Comparison of ENCODE assay signal across 14 cellular contexts in genomic region chr1:88746916-88747315, GRCh38.
DNase-seq lines count a peak whose midpoint lies in the region; ATAC-seq and TF ChIP-seq lines count a peak whose summit lies in the region.
"Had no signal": no experiment of that assay in that cellular context is flagged by ENCODE, and none has a peak within 500 bp of the region (broad histone marks: within the 10 kb centered on the region; RNA-seq: fewer than 3 reads in every experiment).

No MANE protein-coding gene starts in this region.

- H3K4me1 Mint-ChIP-seq in GM23338 (peaks cover 5% of the 10 kb centered on the region; the same call in 2 of the 3 replicates), WTC11 (peaks cover 6% of the 10 kb centered on the region)

- H3K4me3 ChIP-seq in GM23338 (no peak overlapping the region), neutrophil (ENCODE audit: low read depth in 1 of 2, low read length in 1 of 2) (no peak overlapping the region)
- H3K4me3 ChIP-seq: A549 had no signal

- no peaks in the 10 kb centered on the region for H3K4me1 ChIP-seq in GM23338 (ENCODE audit: insufficient read depth)
- peaks cover 3 to 7% of the 10 kb centered on the region in 2 experiments for H3K4me1 ChIP-seq in neutrophil (ENCODE audit: control insufficient read depth in 1 of 2, insufficient read depth in 1 of 2, low read depth in 1 of 2, low read length in 1 of 2)
- H3K4me1 ChIP-seq: A549, BE2C had no signal

- H3K27ac Mint-ChIP-seq in GM23338 (no peak overlapping the region), WTC11 (0 out of 2 replicates have a peak overlapping the region, but pooled peaks have one; percentile 6)
- H3K27ac Mint-ChIP-seq: HFFc6 had no signal

- ATAC-seq in GM23338 (no peak), WTC11 (no peak)
- ATAC-seq: A549, HepG2 had no signal

- H3K36me3 ChIP-seq in GM23338 (ENCODE audit: insufficient read depth) (no peaks in the 10 kb centered on the region), neutrophil (peaks cover 23% of the 10 kb centered on the region)
- H3K36me3 ChIP-seq: BE2C had no signal

- no peaks in the 10 kb centered on the region for H3K9me3 ChIP-seq in neutrophil
- H3K9me3 ChIP-seq: A549, BE2C had no signal

- H3K27ac ChIP-seq in GM23338 (ENCODE audit: low read depth) (no peak overlapping the region), neutrophil (peak overlapping the region; percentile 41), caudate nucleus (ENCODE audit: low read depth, low read length) (no peak overlapping the region)
- H3K27ac ChIP-seq: A549, C4-2B had no signal

- H2AFZ ChIP-seq in GM23338, result no peak overlapping the region

- H3K79me2 ChIP-seq in GM23338 (replicated peaks; ENCODE audit: insufficient read depth), result no peaks in the 10 kb centered on the region; the same call in 1 of the 2 replicates

- no peak overlapping the region; the same call in 1 of the 2 replicates for H3K4me2 ChIP-seq in GM23338
- H3K4me2 ChIP-seq: A549 had no signal

- CTCF ChIA-PET in WTC11 (lab: Charles Lee), result no interaction called here

- POLR2A ChIA-PET in WTC11 (lab: Charles Lee), result no interaction called here

- no peaks in the 10 kb centered on the region for H3K9me2 ChIP-seq in GM23338 (ENCODE audit: insufficient read depth)

- DNase-seq in GM23338 (ENCODE audit: low spot score) (peak; percentile 23), Kasumi-1 (lab: John Stamatoyannopoulos, UW) (peak; percentile 27 to 48), WTC11 (ENCODE audit: low spot score) (no peak), T-helper 1 cell (no peak), caudate nucleus (lab: John Stamatoyannopoulos, UW) (no peak)
- DNase-seq: BE2C; CD4-positive, alpha-beta memory T cell; DMS79; HCEC 1CT; HFFc6 had no signal

- H3K36me3 Mint-ChIP-seq in GM23338 (ENCODE audit: low read depth) (no peaks in the 10 kb centered on the region; the same call in 2 of the 3 replicates), WTC11 (no peaks in the 10 kb centered on the region; the same call in 1 of the 2 replicates)

- no peaks in the 10 kb centered on the region for H3F3A ChIP-seq in GM23338 (replicated peaks; ENCODE audit: low read depth)

- H3K4me3 Mint-ChIP-seq in GM23338 (no peak overlapping the region), WTC11 (no peak overlapping the region)
- H3K4me3 Mint-ChIP-seq: CD4-positive, alpha-beta memory T cell; HFFc6 had no signal

- TF ChIP-seq CTCF in GM23338 (conservative IDR thresholded peaks at IDR 0.05; ENCODE audit: low read depth in 2 of 2), result no peak
- TF ChIP-seq CTCF in WTC11 (IDR thresholded peaks at IDR 0.05), result no peak
- no peak for TF ChIP-seq CTCF in neutrophil (IDR thresholded peaks at IDR 0.05)

- 0 out of 2 replicates have a peak, but pooled peaks cover 4% of the 10 kb centered on the region for H4K20me1 ChIP-seq in GM23338 (replicated peaks; ENCODE audit: insufficient read depth)

- H3K9me3 Mint-ChIP-seq in GM23338, result no peaks in the 10 kb centered on the region
- H3K9me3 Mint-ChIP-seq in WTC11, result no peaks in the 10 kb centered on the region
- H3K9me3 Mint-ChIP-seq: HFFc6 had no signal

- H3K27me3 ChIP-seq in GM23338 (ENCODE audit: insufficient read depth) (no peaks in the 10 kb centered on the region), neutrophil (no peaks in the 10 kb centered on the region)
- H3K27me3 ChIP-seq: BE2C had no signal

- H3K27me3 Mint-ChIP-seq in GM23338 (ENCODE audit: insufficient read depth, low read depth, poor library complexity) (no peaks in the 10 kb centered on the region), WTC11 (ENCODE audit: low read depth) (no peaks in the 10 kb centered on the region)
- H3K27me3 Mint-ChIP-seq: CD4-positive, alpha-beta memory T cell had no signal

TF ChIP-seq in GM23338, 12 proteins besides CTCF, POLR2A, EP300 and RAD21 (continues in another document):
- TF ChIP-seq NANOG (IDR thresholded peaks at IDR 0.05; ENCODE audit: borderline replicate concordance) (no peak), POLR2AphosphoS5 (IDR thresholded peaks at IDR 0.05; ENCODE audit: low read depth) (no peak), ZNF114 (CRISPR knock-in tag; IDR thresholded peaks at IDR 0.05) (no peak), REST (IDR thresholded peaks at IDR 0.05; ENCODE audit: unreplicated experiment) (no peak), CREB1 (CRISPR knock-in tag; IDR thresholded peaks at IDR 0.05; ENCODE audit: low read depth) (no peak), STAT1 (IDR thresholded peaks at IDR 0.05; ENCODE audit: unreplicated experiment) (no peak), JUNB (IDR thresholded peaks at IDR 0.05; ENCODE audit: unreplicated experiment) (no peak), ETS1 (IDR thresholded peaks at IDR 0.05) (no peak)

TF ChIP-seq in WTC11, 78 proteins besides CTCF, POLR2A, EP300 and RAD21:
- TF ChIP-seq NR1H2 (CRISPR knock-in tag; IDR thresholded peaks at IDR 0.05) (no peak), ELF4 (CRISPR knock-in tag; IDR thresholded peaks at IDR 0.05; ENCODE audit: low read depth) (no peak), TP53 (CRISPR knock-in tag; IDR thresholded peaks at IDR 0.05) (no peak), JUN (CRISPR knock-in tag; IDR thresholded peaks at IDR 0.05) (no peak), ZNF423 (CRISPR knock-in tag; IDR thresholded peaks at IDR 0.05) (no peak), ATF6 (CRISPR knock-in tag; IDR thresholded peaks at IDR 0.05) (no peak), SOX15 (CRISPR knock-in tag; IDR thresholded peaks at IDR 0.05) (no peak), TEAD1 (CRISPR knock-in tag; IDR thresholded peaks at IDR 0.05) (no peak), CDX4 (CRISPR knock-in tag; IDR thresholded peaks at IDR 0.05; ENCODE audit: borderline replicate concordance) (no peak), STAT6 (CRISPR knock-in tag; conservative IDR thresholded peaks at IDR 0.05; ENCODE audit: low read depth) (no peak), ZNF263 (CRISPR knock-in tag; IDR thresholded peaks at IDR 0.05; ENCODE audit: low read depth) (no peak)

Comparison
In these comparisons a context has a peak if more than half of its experiments do, and no peak if none do; other contexts are left out.
1. DNase-seq: peak in GM23338 (single experiment) and Kasumi-1 (2 of 2); none in WTC11 (single experiment), T-helper 1 cell (0 of 5) and caudate nucleus (0 of 61).